Comparison of ENCODE assay signal across 28 cellular contexts in the genomic region with DNA sequence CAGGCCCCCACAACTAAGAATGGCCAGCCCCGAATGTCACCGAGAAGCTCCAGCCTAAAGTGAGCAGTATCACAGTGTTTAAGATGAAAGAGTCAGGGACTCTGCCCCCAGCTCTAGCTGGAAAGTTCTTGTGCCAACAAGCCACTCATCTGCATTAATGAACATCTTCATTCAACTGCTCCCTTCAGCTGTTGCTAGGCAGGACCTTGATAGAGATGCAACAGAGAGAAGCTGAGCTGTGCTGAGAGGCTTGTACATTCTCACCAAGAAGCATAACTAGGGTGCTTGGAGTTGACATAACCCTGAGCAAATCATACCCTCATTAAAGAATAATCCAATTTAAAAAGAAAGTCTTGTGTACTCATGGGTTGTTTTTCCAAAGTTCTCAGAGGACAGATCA.
DNase-seq lines count a peak whose midpoint lies in the region; ATAC-seq and TF ChIP-seq lines count a peak whose summit lies in the region.
"Had no signal": no experiment of that assay in that cellular context is flagged by ENCODE, and none has a peak within 500 bp of the region (broad histone marks: within the 10 kb centered on the region; RNA-seq: fewer than 3 reads in every experiment).

No MANE protein-coding gene starts in this region.

- H3K27ac Mint-ChIP-seq in stimulated activated naive CD8-positive, alpha-beta T cell treated with anti-CD3 and anti-CD28 coated beads, Interleukin-15, Interleukin-2, amounts not matched to agents 100 ng/mL and 50 ng/mL, for 24 hours: peak overlapping the region; percentile 82
- H3K27ac Mint-ChIP-seq in stimulated activated naive CD8-positive, alpha-beta T cell treated with anti-CD3 and anti-CD28 coated beads, Interleukin-15, amount 100 ng/mL, for 72 hours: peak overlapping the region in 1 of 2 donors; percentile 65
- H3K27ac Mint-ChIP-seq in IgD-negative memory B cell: peak overlapping the region in 1 of 3 donors; percentile 52
- H3K27ac Mint-ChIP-seq in activated T-helper 1 cell treated with anti-CD3 and anti-CD28 coated beads, Interleukin-12 subunit alpha, Interleukin-12 subunit beta, Interleukin-2, Interleukin-4 antibody, amounts not matched to agents 30 ng/mL and 10 ng/mL and 1 ng/mL, durations not matched to agents 14 hours and 24 hours and 36 hours: peak overlapping the region; percentile 3
- no peak overlapping the region for H3K27ac Mint-ChIP-seq in activated CD4-positive, alpha-beta memory T cell treated with anti-CD3 and anti-CD28 coated beads for 36 hours
- H3K27ac Mint-ChIP-seq: activated CD8-positive, alpha-beta memory T cell treated with anti-CD3 and anti-CD28 coated beads, Interleukin-2, amount 10 ng/mL, durations not matched to agents 7 days and 5 days; activated naive CD4-positive, alpha-beta T cell treated with anti-CD3 and anti-CD28 coated beads for 36 hours; GM23338; T-helper 2 cell treated with Interferon-gamma antibody and Interleukin-4, amounts not matched to agents 5 μg/mL and 100 μg/mL, for 36 hours had no signal

- no peak for ATAC-seq in stimulated activated naive CD8-positive, alpha-beta T cell treated with anti-CD3 and anti-CD28 coated beads, Interleukin-15, amount 100 ng/mL, for 72 hours
- ATAC-seq in GM19452 (IDR thresholded peaks at IDR 0.05; ENCODE audit: unreplicated experiment) (no peak), mucosa of descending colon (no peak)
- ATAC-seq: activated CD8-positive, alpha-beta memory T cell treated with anti-CD3 and anti-CD28 coated beads, Interleukin-2, amount 10 ng/mL, durations not matched to agents 7 days and 5 days; GM23338; heart left ventricle; left cardiac atrium had no signal

- H3K4me1 ChIP-seq in mucosa of descending colon (ENCODE audit: low read depth): no peaks in the 10 kb centered on the region
- H3K4me1 ChIP-seq: colonic mucosa, testis had no signal

- CTCF ChIA-PET in activated CD4-positive, alpha-beta memory T cell treated with anti-CD3 and anti-CD28 coated beads for 36 hours (lab: Charles Lee): interaction anchor here (1.1 kb wide), 1 partner anchor 310 kb away, joined by 3 read pairs; no protein-coding TSS in a partner anchor

- H3K9me3 ChIP-seq in mucosa of descending colon: no peaks in the 10 kb centered on the region
- H3K9me3 ChIP-seq: colonic mucosa, testis had no signal

- H3K36me3 ChIP-seq in mucosa of descending colon (ENCODE audit: low read depth): no peaks in the 10 kb centered on the region
- H3K36me3 ChIP-seq: colonic mucosa, heart left ventricle had no signal

- no peak for DNase-seq in stimulated activated naive CD8-positive, alpha-beta T cell treated with anti-CD3 and anti-CD28 coated beads, Interleukin-15, amount 100 ng/mL, for 72 hours
- DNase-seq in activated T-helper 1 cell treated with anti-CD3 and anti-CD28 coated beads, Interleukin-12 subunit alpha, Interleukin-12 subunit beta, Interleukin-2, Interleukin-4 antibody, amounts not matched to agents 30 ng/mL and 10 ng/mL and 1 ng/mL, durations not matched to agents 14 hours and 24 hours and 36 hours (ENCODE audit: low spot score): no peak
- no peak for DNase-seq in activated CD4-positive, alpha-beta memory T cell treated with anti-CD3 and anti-CD28 coated beads for 36 hours
- DNase-seq in mucosa of descending colon (no peak), GOT3 (lab: John Stamatoyannopoulos, UW) (no peak)
- DNase-seq: activated CD8-positive, alpha-beta memory T cell treated with anti-CD3 and anti-CD28 coated beads, Interleukin-2, amount 10 ng/mL, durations not matched to agents 7 days and 5 days; activated T-cell treated with anti-CD3 and anti-CD28 coated beads, Interleukin-2, amount 50 U/mL, for 72 hours; colonic mucosa; COR-L47; DMS79 treated with DMSO at 0.1 percent for 48 hours; effector memory CD8-positive, alpha-beta T cell; foreskin fibroblast; heart left ventricle; left cardiac atrium; NCI-H1105; NCI-H2081; NCI-H510A; occipital lobe; RPMI8226; stimulated activated CD4-positive, alpha-beta T cell treated with anti-CD3 and anti-CD28 coated beads, Interleukin-1b, Interleukin-23, amount 100 ng/mL, for 48 hours; testis had no signal

- no peak overlapping the region for H3K4me3 Mint-ChIP-seq in stimulated activated naive CD8-positive, alpha-beta T cell treated with anti-CD3 and anti-CD28 coated beads, Interleukin-15, Interleukin-2, amounts not matched to agents 100 ng/mL and 50 ng/mL, for 24 hours
- no peak overlapping the region for H3K4me3 Mint-ChIP-seq in stimulated activated naive CD8-positive, alpha-beta T cell treated with anti-CD3 and anti-CD28 coated beads, Interleukin-15, amount 100 ng/mL, for 72 hours
- peak overlapping the region in 3 of 4 donors; percentile 9 to 84 (median 70) for H3K4me3 Mint-ChIP-seq in IgD-negative memory B cell
- no peak overlapping the region for H3K4me3 Mint-ChIP-seq in activated T-helper 1 cell treated with anti-CD3 and anti-CD28 coated beads, Interleukin-12 subunit alpha, Interleukin-12 subunit beta, Interleukin-2, Interleukin-4 antibody, amounts not matched to agents 30 ng/mL and 10 ng/mL and 1 ng/mL, durations not matched to agents 14 hours and 24 hours and 36 hours
- no peak overlapping the region for H3K4me3 Mint-ChIP-seq in activated CD4-positive, alpha-beta memory T cell treated with anti-CD3 and anti-CD28 coated beads for 36 hours
- H3K4me3 Mint-ChIP-seq: activated CD8-positive, alpha-beta memory T cell treated with anti-CD3 and anti-CD28 coated beads, Interleukin-2, amount 10 ng/mL, durations not matched to agents 7 days and 5 days; activated naive CD4-positive, alpha-beta T cell treated with anti-CD3 and anti-CD28 coated beads for 36 hours; effector memory CD8-positive, alpha-beta T cell; GM23338; T-helper 2 cell treated with Interferon-gamma antibody and Interleukin-4, amounts not matched to agents 5 μg/mL and 100 μg/mL, for 36 hours had no signal

- H3K9me3 Mint-ChIP-seq in stimulated activated naive CD8-positive, alpha-beta T cell treated with anti-CD3 and anti-CD28 coated beads, Interleukin-15, Interleukin-2, amounts not matched to agents 100 ng/mL and 50 ng/mL, for 24 hours: peaks cover 4% of the 10 kb centered on the region
- H3K9me3 Mint-ChIP-seq in stimulated activated naive CD8-positive, alpha-beta T cell treated with anti-CD3 and anti-CD28 coated beads, Interleukin-15, amount 100 ng/mL, for 72 hours: peaks cover 5 to 15% of the 10 kb centered on the region in 2 donors
- H3K9me3 Mint-ChIP-seq in IgD-negative memory B cell: peaks cover 0 to 1% (median 0%) of the 10 kb centered on the region in 3 donors
- no peaks in the 10 kb centered on the region for H3K9me3 Mint-ChIP-seq in activated T-helper 1 cell treated with anti-CD3 and anti-CD28 coated beads, Interleukin-12 subunit alpha, Interleukin-12 subunit beta, Interleukin-2, Interleukin-4 antibody, amounts not matched to agents 30 ng/mL and 10 ng/mL and 1 ng/mL, durations not matched to agents 14 hours and 24 hours and 36 hours
- no peaks in the 10 kb centered on the region for H3K9me3 Mint-ChIP-seq in activated CD4-positive, alpha-beta memory T cell treated with anti-CD3 and anti-CD28 coated beads for 36 hours
- H3K9me3 Mint-ChIP-seq: activated naive CD4-positive, alpha-beta T cell treated with anti-CD3 and anti-CD28 coated beads for 36 hours; effector memory CD8-positive, alpha-beta T cell; T-helper 2 cell treated with Interferon-gamma antibody and Interleukin-4, amounts not matched to agents 5 μg/mL and 100 μg/mL, for 36 hours had no signal

- peaks cover 52% of the 10 kb centered on the region for H3K4me1 Mint-ChIP-seq in stimulated activated naive CD8-positive, alpha-beta T cell treated with anti-CD3 and anti-CD28 coated beads, Interleukin-15, Interleukin-2, amounts not matched to agents 100 ng/mL and 50 ng/mL, for 24 hours (ENCODE audit: low read depth)
- H3K4me1 Mint-ChIP-seq in stimulated activated naive CD8-positive, alpha-beta T cell treated with anti-CD3 and anti-CD28 coated beads, Interleukin-15, amount 100 ng/mL, for 72 hours: peaks cover 49% of the 10 kb centered on the region
- H3K4me1 Mint-ChIP-seq in IgD-negative memory B cell: peaks cover 17 to 44% (median 39%) of the 10 kb centered on the region in 3 donors
- peaks cover 43% of the 10 kb centered on the region for H3K4me1 Mint-ChIP-seq in activated T-helper 1 cell treated with anti-CD3 and anti-CD28 coated beads, Interleukin-12 subunit alpha, Interleukin-12 subunit beta, Interleukin-2, Interleukin-4 antibody, amounts not matched to agents 30 ng/mL and 10 ng/mL and 1 ng/mL, durations not matched to agents 14 hours and 24 hours and 36 hours (ENCODE audit: low read depth)
- peaks cover 44% of the 10 kb centered on the region for H3K4me1 Mint-ChIP-seq in activated CD4-positive, alpha-beta memory T cell treated with anti-CD3 and anti-CD28 coated beads for 36 hours (ENCODE audit: low read depth)
- H3K4me1 Mint-ChIP-seq: GM23338 had no signal

- POLR2A ChIA-PET in activated CD4-positive, alpha-beta memory T cell treated with anti-CD3 and anti-CD28 coated beads for 36 hours (lab: Charles Lee): no interaction called here

- intact Hi-C loops in activated T-helper 1 cell treated with anti-CD3 and anti-CD28 coated beads, Interleukin-12 subunit alpha, Interleukin-12 subunit beta, Interleukin-2, Interleukin-4 antibody, amounts not matched to agents 30 ng/mL and 10 ng/mL and 1 ng/mL, durations not matched to agents 14 hours and 24 hours and 36 hours (cut with micrococcal nuclease): loop anchor here (2.0 to 10.0 kb wide), 5 partner anchors 132 to 309 kb away; no protein-coding TSS in a partner anchor
- intact Hi-C loops in activated CD4-positive, alpha-beta memory T cell treated with anti-CD3 and anti-CD28 coated beads for 36 hours (cut with micrococcal nuclease): loop anchor here (2.0 to 10.0 kb wide), 3 partner anchors 118 to 306 kb away; no protein-coding TSS in a partner anchor
- intact Hi-C loops in mucosa of descending colon (cut with DNase I, micrococcal nuclease): no loop called here

- no peak for TF ChIP-seq CTCF in mucosa of descending colon (IDR thresholded peaks at IDR 0.05)

- H3K4me3 ChIP-seq in mucosa of descending colon: no peak overlapping the region
- H3K4me3 ChIP-seq: colonic mucosa, GM23338, heart left ventricle, testis had no signal

- H3K36me3 Mint-ChIP-seq in stimulated activated naive CD8-positive, alpha-beta T cell treated with anti-CD3 and anti-CD28 coated beads, Interleukin-15, Interleukin-2, amounts not matched to agents 100 ng/mL and 50 ng/mL, for 24 hours (ENCODE audit: low read depth): peaks cover 3% of the 10 kb centered on the region
- H3K36me3 Mint-ChIP-seq in IgD-negative memory B cell: no peaks in the 10 kb centered on the region
- no peaks in the 10 kb centered on the region for H3K36me3 Mint-ChIP-seq in activated T-helper 1 cell treated with anti-CD3 and anti-CD28 coated beads, Interleukin-12 subunit alpha, Interleukin-12 subunit beta, Interleukin-2, Interleukin-4 antibody, amounts not matched to agents 30 ng/mL and 10 ng/mL and 1 ng/mL, durations not matched to agents 14 hours and 24 hours and 36 hours (ENCODE audit: low read depth)
- no peaks in the 10 kb centered on the region for H3K36me3 Mint-ChIP-seq in activated CD4-positive, alpha-beta memory T cell treated with anti-CD3 and anti-CD28 coated beads for 36 hours

- H3K27me3 Mint-ChIP-seq in stimulated activated naive CD8-positive, alpha-beta T cell treated with anti-CD3 and anti-CD28 coated beads, Interleukin-15, Interleukin-2, amounts not matched to agents 100 ng/mL and 50 ng/mL, for 24 hours: no peaks in the 10 kb centered on the region
- no peaks in the 10 kb centered on the region for H3K27me3 Mint-ChIP-seq in stimulated activated naive CD8-positive, alpha-beta T cell treated with anti-CD3 and anti-CD28 coated beads, Interleukin-15, amount 100 ng/mL, for 72 hours
- peaks cover 6% of the 10 kb centered on the region for H3K27me3 Mint-ChIP-seq in IgD-negative memory B cell
- H3K27me3 Mint-ChIP-seq in activated T-helper 1 cell treated with anti-CD3 and anti-CD28 coated beads, Interleukin-12 subunit alpha, Interleukin-12 subunit beta, Interleukin-2, Interleukin-4 antibody, amounts not matched to agents 30 ng/mL and 10 ng/mL and 1 ng/mL, durations not matched to agents 14 hours and 24 hours and 36 hours (ENCODE audit: insufficient read depth): no peaks in the 10 kb centered on the region
- no peaks in the 10 kb centered on the region for H3K27me3 Mint-ChIP-seq in activated CD4-positive, alpha-beta memory T cell treated with anti-CD3 and anti-CD28 coated beads for 36 hours
- H3K27me3 Mint-ChIP-seq: activated CD4-positive, alpha-beta T cell treated with anti-CD3 and anti-CD28 coated beads, Interleukin-2, amount 10 ng/mL, durations not matched to agents 24 days and 14 days; activated CD8-positive, alpha-beta memory T cell treated with anti-CD3 and anti-CD28 coated beads, Interleukin-2, amount 10 ng/mL, durations not matched to agents 7 days and 5 days; effector memory CD8-positive, alpha-beta T cell had no signal

Comparison
In these comparisons a context has a peak if more than half of its experiments do, and no peak if none do; other contexts are left out.
1. H3K4me3 Mint-ChIP-seq: peak in IgD-negative memory B cell (3 of 4); none in stimulated activated naive CD8-positive, alpha-beta T cell treated with anti-CD3 and anti-CD28 coated beads, Interleukin-15, Interleukin-2, amounts not matched to agents 100 ng/mL and 50 ng/mL, for 24 hours (single experiment), stimulated activated naive CD8-positive, alpha-beta T cell treated with anti-CD3 and anti-CD28 coated beads, Interleukin-15, amount 100 ng/mL, for 72 hours (0 of 2), activated T-helper 1 cell treated with anti-CD3 and anti-CD28 coated beads, Interleukin-12 subunit alpha, Interleukin-12 subunit beta, Interleukin-2, Interleukin-4 antibody, amounts not matched to agents 30 ng/mL and 10 ng/mL and 1 ng/mL, durations not matched to agents 14 hours and 24 hours and 36 hours (single experiment) and activated CD4-positive, alpha-beta memory T cell treated with anti-CD3 and anti-CD28 coated beads for 36 hours (single experiment).
2. intact Hi-C loops: an anchor here in activated T-helper 1 cell treated with anti-CD3 and anti-CD28 coated beads, Interleukin-12 subunit alpha, Interleukin-12 subunit beta, Interleukin-2, Interleukin-4 antibody, amounts not matched to agents 30 ng/mL and 10 ng/mL and 1 ng/mL, durations not matched to agents 14 hours and 24 hours and 36 hours (2.0 to 10.0 kb wide) and activated CD4-positive, alpha-beta memory T cell treated with anti-CD3 and anti-CD28 coated beads for 36 hours (2.0 to 10.0 kb wide); none called in mucosa of descending colon.